ENCODE assay signal across 7 cellular contexts in the genomic region with DNA sequence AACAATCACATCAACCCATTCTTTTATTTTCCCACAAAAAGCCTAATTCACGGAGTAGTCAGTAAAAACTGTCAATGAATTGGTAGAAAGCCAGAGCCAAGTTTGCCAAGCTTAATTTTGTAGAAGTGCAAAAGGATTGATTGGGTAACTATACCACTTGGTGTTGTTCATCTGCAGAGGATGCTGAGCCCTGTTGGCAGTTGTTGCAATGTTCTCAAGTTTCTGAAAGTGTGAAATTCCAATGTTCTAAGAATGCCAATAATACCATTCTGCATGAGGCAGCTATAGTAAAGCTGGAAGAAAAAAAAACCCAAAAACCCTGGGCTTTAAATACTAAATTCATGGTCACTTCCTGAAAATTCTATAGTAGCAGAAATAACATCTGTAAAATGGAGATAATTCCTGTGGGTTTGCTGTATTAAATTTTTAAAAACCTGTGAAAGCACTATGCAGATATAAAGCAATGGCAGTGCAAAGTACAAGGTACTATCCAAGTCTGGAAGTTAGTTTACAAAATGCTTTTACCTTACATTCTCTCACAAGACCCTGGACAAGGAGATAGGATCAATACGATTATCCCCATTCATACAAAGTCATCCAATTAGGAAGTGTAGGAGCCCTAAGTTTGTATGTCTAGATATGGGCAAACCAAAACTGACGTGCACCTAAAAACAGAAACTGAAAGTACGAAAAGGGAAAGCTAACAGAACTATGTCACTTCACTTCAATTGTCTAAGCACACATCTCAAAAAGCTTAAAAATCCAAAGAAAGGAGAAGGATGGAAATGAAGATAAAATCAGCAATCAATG. TPM values are rescaled to one million over a fixed set of nuclear protein-coding genes. Genes with fewer than 3 reads are reported as not detected.
DNase-seq lines count a peak whose midpoint lies in the region; ATAC-seq and TF ChIP-seq lines count a peak whose summit lies in the region.

No MANE protein-coding gene starts in this region.

- H3K79me2 ChIP-seq in OCI-LY3 (ENCODE audit: low read length), result no peaks in the 10 kb centered on the region

- H3K9ac ChIP-seq in OCI-LY3 (ENCODE audit: low read length) (peak overlapping the region; percentile 58), endodermal cell (ENCODE audit: extremely low read depth, low read length, poor library complexity, severe bottlenecking) (no peak overlapping the region)

- H3K36me3 ChIP-seq in OCI-LY3 (replicated peaks; ENCODE audit: low read depth, low read length) (no peaks in the 10 kb centered on the region), endodermal cell (ENCODE audit: control insufficient read depth, insufficient read depth, low read length) (no peaks in the 10 kb centered on the region)

- peaks cover 14% of the 10 kb centered on the region for H3K4me1 Mint-ChIP-seq in stimulated activated naive CD8-positive, alpha-beta T cell treated with anti-CD3 and anti-CD28 coated beads, Interleukin-15, Interleukin-2, amounts not matched to agents 100 ng/mL and 50 ng/mL, for 24 hours (ENCODE audit: low read depth)
- H3K4me1 Mint-ChIP-seq in endodermal cell, result peaks cover 8% of the 10 kb centered on the region

- peak overlapping the region; percentile 97 for H2AFZ ChIP-seq in OCI-LY3 (ENCODE audit: low read depth, low read length)

- H3K4me2 ChIP-seq in OCI-LY3 (ENCODE audit: low read length), result peak overlapping the region; percentile 89

- peak overlapping the region; percentile 2 for H3K27ac Mint-ChIP-seq in stimulated activated naive CD8-positive, alpha-beta T cell treated with anti-CD3 and anti-CD28 coated beads, Interleukin-15, Interleukin-2, amounts not matched to agents 100 ng/mL and 50 ng/mL, for 24 hours
- H3K27ac Mint-ChIP-seq in endodermal cell, result no peak overlapping the region

- H3K4me3 Mint-ChIP-seq in stimulated activated naive CD8-positive, alpha-beta T cell treated with anti-CD3 and anti-CD28 coated beads, Interleukin-15, Interleukin-2, amounts not matched to agents 100 ng/mL and 50 ng/mL, for 24 hours, result peak overlapping the region; percentile 54
- H3K4me3 Mint-ChIP-seq in endodermal cell, result no peak overlapping the region

- peak overlapping the region; percentile 75 for H3K4me3 ChIP-seq in OCI-LY3 (ENCODE audit: low read length)
- peak overlapping the region; percentile 20 for H3K4me3 ChIP-seq in fibroblast of mammary gland (ENCODE audit: control insufficient read depth, low read depth, low read length)
- H3K4me3 ChIP-seq in endodermal cell (ENCODE audit: low read length), result no peak overlapping the region

- WGBS in endodermal cell (ENCODE audit: insufficient coverage in 1 of 2, insufficient read length in 1 of 2), 2 experiments, result 97% methylated on average over 2 of the region's 4 CpGs; no CpG with 5 or more reads in 1 of the 2 experiments

- TF ChIP-seq CTCF in OCI-LY3 (IDR thresholded peaks at IDR 0.05; ENCODE audit: low read depth, low read length) (no peak), fibroblast of mammary gland (conservative IDR thresholded peaks at IDR 0.05; ENCODE audit: control insufficient read depth, insufficient read depth, low read depth, low read length) (no peak), endodermal cell (conservative IDR thresholded peaks at IDR 0.05) (no peak)

- peaks cover 13% of the 10 kb centered on the region for H3K4me1 ChIP-seq in OCI-LY3 (ENCODE audit: low read length)
- no peaks in the 10 kb centered on the region for H3K4me1 ChIP-seq in endodermal cell (ENCODE audit: control insufficient read depth, insufficient read depth, low read length)

- H3K27me3 Mint-ChIP-seq in stimulated activated naive CD8-positive, alpha-beta T cell treated with anti-CD3 and anti-CD28 coated beads, Interleukin-15, Interleukin-2, amounts not matched to agents 100 ng/mL and 50 ng/mL, for 24 hours, result peaks cover 10% of the 10 kb centered on the region
- peaks cover 9% of the 10 kb centered on the region for H3K27me3 Mint-ChIP-seq in endodermal cell (ENCODE audit: insufficient read depth)

- H3K9me3 ChIP-seq in OCI-LY3 (ENCODE audit: insufficient read depth, low read length) (no peaks in the 10 kb centered on the region), endodermal cell (ENCODE audit: control insufficient read depth, low read length) (peaks cover 11% of the 10 kb centered on the region)

- DNase-seq in fibroblast of mammary gland (ENCODE audit: low read depth), result peak; percentile 37
- DNase-seq in endodermal cell, result no peak
- DNase-seq in NCI-H2171 (lab: John Stamatoyannopoulos, UW), result no peak

- H3K36me3 Mint-ChIP-seq in stimulated activated naive CD8-positive, alpha-beta T cell treated with anti-CD3 and anti-CD28 coated beads, Interleukin-15, Interleukin-2, amounts not matched to agents 100 ng/mL and 50 ng/mL, for 24 hours (ENCODE audit: low read depth), result no peaks in the 10 kb centered on the region
- H3K36me3 Mint-ChIP-seq in endodermal cell (ENCODE audit: low read depth), result no peaks in the 10 kb centered on the region

- H3K9me3 Mint-ChIP-seq in stimulated activated naive CD8-positive, alpha-beta T cell treated with anti-CD3 and anti-CD28 coated beads, Interleukin-15, Interleukin-2, amounts not matched to agents 100 ng/mL and 50 ng/mL, for 24 hours, result no peaks in the 10 kb centered on the region
- H3K9me3 Mint-ChIP-seq in endodermal cell, result peaks cover 5% of the 10 kb centered on the region

- ATAC-seq in GM18870 (IDR thresholded peaks at IDR 0.05; ENCODE audit: unreplicated experiment), result peak; percentile 98
- ATAC-seq in HG02623 (IDR thresholded peaks at IDR 0.05; ENCODE audit: unreplicated experiment), result peak; percentile 99

- no peak overlapping the region for H3K27ac ChIP-seq in OCI-LY3 (ENCODE audit: low read length)
- no peak overlapping the region for H3K27ac ChIP-seq in endodermal cell (ENCODE audit: low read depth, low read length)

- no peaks in the 10 kb centered on the region for H4K20me1 ChIP-seq in OCI-LY3 (ENCODE audit: insufficient read depth, low read length)

- H3K27me3 ChIP-seq in OCI-LY3 (ENCODE audit: low read depth, low read length) (no peaks in the 10 kb centered on the region), endodermal cell (ENCODE audit: control insufficient read depth, insufficient read depth, low read length, poor library complexity, severe bottlenecking) (no peaks in the 10 kb centered on the region)

RNA-seq across cellular contexts. Expression of gene PON1, which starts 6.1 kb away (rescaled TPM):
- total RNA-seq in endodermal cell, result under 1 TPM in 1 of 2 donors, not detected in 1; 0.48 TPM
- polyA plus RNA-seq in endodermal cell (2013, experiment 1 of 2), result 0.28 TPM
- polyA plus RNA-seq in endodermal cell (2013, experiment 2 of 2), result 0.50 TPM
